Comparison of ENCODE assay signal across 27 cellular contexts in the genomic region with DNA sequence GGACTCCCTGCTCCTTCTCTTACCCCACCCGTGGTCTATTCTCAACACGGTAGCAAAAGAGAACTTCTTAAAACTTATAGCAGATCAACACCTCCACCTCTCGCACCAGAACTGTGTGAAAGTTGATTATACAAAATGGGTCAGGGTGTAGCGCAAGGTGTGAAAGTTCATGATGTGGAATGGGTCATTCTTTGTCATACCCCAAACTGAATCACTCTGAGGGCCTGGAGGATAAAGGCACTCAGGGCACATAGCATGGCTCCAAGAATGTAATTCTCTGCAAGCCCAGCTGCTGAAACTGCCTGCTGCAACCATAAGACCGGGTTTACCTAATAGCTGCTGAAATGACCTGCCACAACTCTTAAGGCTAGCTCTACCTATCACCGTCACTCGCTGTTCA.
"Had no signal": no experiment of that assay in that cellular context is flagged by ENCODE, and none has a peak within 500 bp of the region (broad histone marks: within the 10 kb centered on the region; RNA-seq: fewer than 3 reads in every experiment).

No MANE protein-coding gene starts in this region.

- DNase-seq: activated B cell treated with CpG ODN at 0.5 μM for 24 hours; activated CD4-positive, alpha-beta T cell treated with anti-CD3 and anti-CD28 coated beads for 4 hours; activated CD4-positive, alpha-beta T cell treated with anti-CD3 and anti-CD28 coated beads, Interleukin-2, amount 50 U/mL, for 4 hours; activated CD8-positive, alpha-beta memory T cell treated with anti-CD3 and anti-CD28 coated beads, Interleukin-2, amount 50 U/mL, for 4 hours; activated naive CD4-positive, alpha-beta T cell; activated naive CD8-positive, alpha-beta T cell treated with anti-CD3 and anti-CD28 coated beads, Interleukin-2, amount 10 ng/mL, durations not matched to agents 7 days and 5 days; activated T-cell treated with anti-CD3 and anti-CD28 coated beads, Interleukin-2, amount 50 U/mL, for 48 hours; amniotic stem cell; cortex of kidney; effector memory CD8-positive, alpha-beta T cell; foreskin fibroblast; head of caudate nucleus; hippocampal formation; kidney; left colon; mammary epithelial cell; naive thymus-derived CD8-positive, alpha-beta T cell; posterior cingulate gyrus; right cardiac atrium; spleen; stimulated activated naive CD8-positive, alpha-beta T cell treated with anti-CD3 and anti-CD28 coated beads, Interleukin-15, Interleukin-2, amounts not matched to agents 100 U/mL and 50 U/mL, for 24 hours; T-helper 17 cell; T1000; testis; upper lobe of left lung had no signal

- H3K27me3 Mint-ChIP-seq: activated B cell treated with CpG ODN at 0.5 μM for 24 hours; activated naive CD8-positive, alpha-beta T cell treated with anti-CD3 and anti-CD28 coated beads, Interleukin-2, amount 10 ng/mL, durations not matched to agents 7 days and 5 days; effector memory CD8-positive, alpha-beta T cell; naive thymus-derived CD8-positive, alpha-beta T cell; T-helper 17 cell had no signal

- H3K4me1 ChIP-seq: testis, vagina had no signal

- H3K9me3 Mint-ChIP-seq: activated B cell treated with CpG ODN at 0.5 μM for 24 hours; activated naive CD8-positive, alpha-beta T cell treated with anti-CD3 and anti-CD28 coated beads, Interleukin-2, amount 10 ng/mL, durations not matched to agents 7 days and 5 days; effector memory CD8-positive, alpha-beta T cell; naive thymus-derived CD8-positive, alpha-beta T cell had no signal

- H3K36me3 ChIP-seq: spleen, upper lobe of left lung, vagina had no signal

- H3K27me3 ChIP-seq: spleen, testis, upper lobe of left lung, vagina had no signal

- H3K27ac Mint-ChIP-seq: activated B cell treated with CpG ODN at 0.5 μM for 24 hours; activated naive CD8-positive, alpha-beta T cell treated with anti-CD3 and anti-CD28 coated beads, Interleukin-2, amount 10 ng/mL, durations not matched to agents 7 days and 5 days; effector memory CD8-positive, alpha-beta T cell; naive thymus-derived CD8-positive, alpha-beta T cell; T-helper 17 cell had no signal

- H3K4me3 ChIP-seq: spleen, testis, upper lobe of left lung, vagina had no signal

- H3K4me3 Mint-ChIP-seq: activated B cell treated with CpG ODN at 0.5 μM for 24 hours; activated naive CD8-positive, alpha-beta T cell treated with anti-CD3 and anti-CD28 coated beads, Interleukin-2, amount 10 ng/mL, durations not matched to agents 7 days and 5 days; effector memory CD8-positive, alpha-beta T cell; naive thymus-derived CD8-positive, alpha-beta T cell; T-helper 17 cell had no signal

- H3K27ac ChIP-seq: testis, vagina had no signal

- ATAC-seq: effector memory CD8-positive, alpha-beta T cell; esophagus mucosa; left colon; naive thymus-derived CD8-positive, alpha-beta T cell; right cardiac atrium; stimulated activated naive CD8-positive, alpha-beta T cell treated with anti-CD3 and anti-CD28 coated beads, Interleukin-15, Interleukin-2, amounts not matched to agents 100 U/mL and 50 U/mL, for 24 hours; T-helper 17 cell had no signal
